In the genomic region with DNA sequence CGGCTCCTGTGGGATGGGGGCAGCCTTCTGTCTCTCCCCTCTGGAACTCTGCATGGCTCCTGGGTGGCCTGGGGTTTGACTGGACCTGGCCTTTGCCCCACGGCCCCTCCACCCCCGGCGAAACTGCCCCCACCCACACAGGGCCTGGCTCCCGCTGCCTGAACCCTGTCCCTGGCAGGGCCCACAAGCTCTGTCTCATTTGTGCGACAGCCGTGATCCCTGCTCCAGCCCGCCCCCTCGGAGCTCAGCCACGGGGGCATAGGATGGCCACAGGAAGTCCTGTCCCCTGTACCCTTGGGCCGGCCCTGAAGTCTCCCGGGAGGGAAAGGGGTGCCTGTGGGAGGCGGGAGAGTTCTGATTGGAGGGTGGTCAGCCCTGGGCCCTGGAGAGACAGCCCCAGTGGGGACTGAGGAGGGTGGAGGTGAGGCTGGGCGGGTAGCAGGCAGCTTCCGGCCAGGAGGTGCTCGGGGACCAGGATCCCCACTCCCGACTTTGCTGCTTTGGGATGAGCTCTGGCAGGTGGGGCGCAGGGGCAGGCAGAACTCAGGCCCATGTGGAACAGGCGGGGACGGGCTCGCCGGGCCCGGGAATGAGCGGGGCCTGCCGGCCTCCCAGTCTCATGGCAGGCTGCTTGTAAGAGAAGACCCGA, we compare ENCODE assay signal across 17 cellular contexts. TPM values are rescaled to one million over a fixed set of nuclear protein-coding genes. Genes with fewer than 3 reads are reported as not detected.
DNase-seq lines count a peak whose midpoint lies in the region; ATAC-seq and TF ChIP-seq lines count a peak whose summit lies in the region.
"Had no signal": no experiment of that assay in that cellular context is flagged by ENCODE, and none has a peak within 500 bp of the region (broad histone marks: within the 10 kb centered on the region; RNA-seq: fewer than 3 reads in every experiment).

No MANE protein-coding gene starts in this region.

- peak overlapping the region in 3 of 4 donors; percentile 37 to 94 (median 91) for H3K27ac ChIP-seq in gastroesophageal sphincter

- H3K36me3 ChIP-seq in BE2C (no peaks in the 10 kb centered on the region; the same call in none of the 2 replicates), MG63 (no peaks in the 10 kb centered on the region), gastroesophageal sphincter (no peaks in the 10 kb centered on the region), mucosa of descending colon (ENCODE audit: low read depth) (no peaks in the 10 kb centered on the region)

- H3K27me3 ChIP-seq in BE2C (no peaks in the 10 kb centered on the region), MG63 (no peaks in the 10 kb centered on the region), gastroesophageal sphincter (no peaks in the 10 kb centered on the region)

- DNase-seq in BE2C (peak; percentile 40), MG63 (peak; percentile 0), mucosa of descending colon (peak in 2 of 3 donors; percentile 18 to 32), NCI-H748 treated with DMSO at 0.1 percent for 48 hours (lab: John Stamatoyannopoulos, UW) (no peak), left colon (no peak), EL (no peak)
- no peak for DNase-seq in effector CD8-positive, alpha-beta T cell (lab: John Stamatoyannopoulos, UW)
- DNase-seq: activated B cell treated with CpG ODN at 0.5 μM for 24 hours, amygdala, dermis blood vessel endothelial cell, DMS79 treated with DMSO at 0.1 percent for 48 hours, hippocampal formation, NCI-H510A, occipital lobe, OCI-M1, SW 1271 had no signal

- peaks cover 65% of the 10 kb centered on the region for H3K4me1 ChIP-seq in BE2C
- H3K4me1 ChIP-seq in gastroesophageal sphincter: peaks cover 2 to 56% (median 7%) of the 10 kb centered on the region in 3 donors
- no peaks in the 10 kb centered on the region for H3K4me1 ChIP-seq in mucosa of descending colon (ENCODE audit: low read depth)

- no peak for TF ChIP-seq POLR2A in gastroesophageal sphincter (IDR thresholded peaks at IDR 0.05)

- TF ChIP-seq EP300 in gastroesophageal sphincter (IDR thresholded peaks at IDR 0.05): no peak

- no CpG with 5 or more reads among the region's 26 CpGs for WGBS in gastroesophageal sphincter (ENCODE audit: low coverage in 1 of 2), 2 donors

- H3K9me3 ChIP-seq in BE2C: no peaks in the 10 kb centered on the region
- H3K9me3 ChIP-seq in MG63: no peaks in the 10 kb centered on the region
- no peaks in the 10 kb centered on the region for H3K9me3 ChIP-seq in gastroesophageal sphincter
- no peaks in the 10 kb centered on the region for H3K9me3 ChIP-seq in mucosa of descending colon

- TF ChIP-seq CTCF in BE2C (IDR thresholded peaks at IDR 0.05; ENCODE audit: low read depth, low read length): no peak
- no peak for TF ChIP-seq CTCF in gastroesophageal sphincter (IDR thresholded peaks at IDR 0.05)
- TF ChIP-seq CTCF in mucosa of descending colon (IDR thresholded peaks at IDR 0.05): no peak

- no peak overlapping the region for H3K4me3 ChIP-seq in BE2C (ENCODE audit: low read depth, low read length)
- H3K4me3 ChIP-seq in MG63: no peak overlapping the region
- H3K4me3 ChIP-seq in gastroesophageal sphincter: no peak overlapping the region
- no peak overlapping the region for H3K4me3 ChIP-seq in mucosa of descending colon

- no peak for ATAC-seq in gastroesophageal sphincter
- ATAC-seq in mucosa of descending colon: no peak
- ATAC-seq in left colon: no peak

- intact Hi-C loops in mucosa of descending colon (cut with DNase I, micrococcal nuclease): no loop called here
- intact Hi-C loops in left colon (cut with DNase I, micrococcal nuclease): no loop called here

RNA-seq across cellular contexts. Expression of gene SLX9, which starts 45.1 kb away (rescaled TPM):
- polyA plus RNA-seq in BE2C (2012; ENCODE audit: insufficient read depth, insufficient read length, low read depth): 105 TPM
- 27.8 and 55.6 TPM in 2 replicates for total RNA-seq in MG63 (2014; rRNA removed; shearing (Covaris generic); ENCODE audit: low replicate concordance)
- total RNA-seq in gastroesophageal sphincter (10 to 100 TPM; 15.7 to 53.9 (median 36.4) TPM), mucosa of descending colon (10 to 100 TPM; 19.8 to 42.2 (median 20.9) TPM), left colon (10 to 100 TPM; 22.3 to 30.5 TPM)

Comparison
In these comparisons a context has a peak if more than half of its experiments do, and no peak if none do; other contexts are left out.
1. DNase-seq: peak in BE2C (single experiment), MG63 (single experiment) and mucosa of descending colon (2 of 3); none in NCI-H748 treated with DMSO at 0.1 percent for 48 hours (single experiment), left colon (0 of 2), effector CD8-positive, alpha-beta T cell (single experiment) and EL (single experiment).